ENCODE assay signal across 14 cellular contexts in genomic region chr6:24859608-24860007, GRCh38.
A peak's percentile ranks its signal among the peaks of the same experiment; 100 is the strongest.
DNase-seq lines count a peak whose midpoint lies in the region; ATAC-seq and TF ChIP-seq lines count a peak whose summit lies in the region.
"Had no signal": no experiment of that assay in that cellular context is flagged by ENCODE, and none has a peak within 500 bp of the region (broad histone marks: within the 10 kb centered on the region; RNA-seq: fewer than 3 reads in every experiment).

No MANE protein-coding gene starts in this region.

- H3K36me3 Mint-ChIP-seq in CD4-positive, alpha-beta T cell (ENCODE audit: low read depth), result peaks cover 100% of the 10 kb centered on the region

- CTCF ChIA-PET in CD4-positive, alpha-beta T cell (lab: Charles Lee), result interaction anchor here (0.9 to 6.7 kb wide), 5 partner anchors 12 to 211 kb away, joined by 3 to 95 read pairs (median 3); no protein-coding TSS in a partner anchor
- CTCF ChIA-PET in OCI-LY7 (lab: Charles Lee; ENCODE audit: unreplicated experiment), result interaction anchor here (1.0 kb wide), 1 partner anchor 132 kb away, joined by 3 read pairs; no protein-coding TSS in a partner anchor

- H3K9me3 Mint-ChIP-seq in CD4-positive, alpha-beta T cell, result no peaks in the 10 kb centered on the region

- DNase-seq in CD4-positive, alpha-beta T cell, result no peak
- DNase-seq in OCI-LY7 (ENCODE audit: low spot score), result peak; percentile 28
- peak; percentile 23 for DNase-seq in fibroblast of mammary gland (ENCODE audit: low read depth)
- no peak for DNase-seq in left ventricle myocardium inferior
- DNase-seq in H4 (ENCODE audit: low spot score), result no peak
- DNase-seq in SK-N-DZ (ENCODE audit: low spot score), result no peak
- no peak for DNase-seq in ureter (ENCODE audit: low spot score)
- DNase-seq: NCI-H510A treated with DMSO at 0.1 percent for 48 hours had no signal

- ATAC-seq in CD4-positive, alpha-beta T cell (ENCODE audit: poor library complexity), result no peak
- ATAC-seq: esophagus mucosa, SK-N-SH treated with all-trans-retinoic acid at 6 μM for 48 hours had no signal

- H3K9me3 ChIP-seq in CD4-positive, alpha-beta T cell (ENCODE audit: control insufficient read depth, low read length), result no peaks in the 10 kb centered on the region
- no peaks in the 10 kb centered on the region for H3K9me3 ChIP-seq in OCI-LY7 (ENCODE audit: low read length)
- no peaks in the 10 kb centered on the region for H3K9me3 ChIP-seq in left ventricle myocardium inferior (replicated peaks)
- H3K9me3 ChIP-seq: right atrium auricular region, vagina had no signal

- H3K4me2 ChIP-seq in OCI-LY7 (ENCODE audit: low read length), result peak overlapping the region; percentile 69
- H3K4me2 ChIP-seq: KMS-11 had no signal

- H3K36me3 ChIP-seq in OCI-LY7 (ENCODE audit: insufficient read depth, low read length), result peaks cover 68% of the 10 kb centered on the region
- peaks cover 4% of the 10 kb centered on the region for H3K36me3 ChIP-seq in left ventricle myocardium inferior
- H3K36me3 ChIP-seq: right atrium auricular region had no signal

- POLR2A ChIA-PET in CD4-positive, alpha-beta T cell (lab: Charles Lee), result interaction anchor here (0.7 to 6.1 kb wide), 6 partner anchors 13 to 1138 kb away, joined by 4 to 74 read pairs (median 10); partner anchors contain the start of gene RIPOR2
- POLR2A ChIA-PET in OCI-LY7 (lab: Charles Lee), result interaction anchor here (0.6 to 1.8 kb wide), 5 partner anchors 15 to 169 kb away, joined by 3 to 8 read pairs (median 4); no protein-coding TSS in a partner anchor

- TF ChIP-seq RAD21 in Ishikawa (IDR thresholded peaks at IDR 0.05; ENCODE audit: low read depth), result no peak

- no peaks in the 10 kb centered on the region for H3K27me3 Mint-ChIP-seq in CD4-positive, alpha-beta T cell

- no peaks in the 10 kb centered on the region for H3K9me2 ChIP-seq in OCI-LY7 (ENCODE audit: insufficient read depth, low read length)

- TF ChIP-seq EP300 in Ishikawa (IDR thresholded peaks at IDR 0.05; ENCODE audit: borderline replicate concordance), result no peak

- H4K20me1 ChIP-seq in OCI-LY7 (ENCODE audit: insufficient read depth, low read length), result no peaks in the 10 kb centered on the region

- H3K27ac ChIP-seq in CD4-positive, alpha-beta T cell (ENCODE audit: low read depth, low read length), result peak overlapping the region; percentile 78
- H3K27ac ChIP-seq in OCI-LY7 (ENCODE audit: low read depth, low read length, poor library complexity, severe bottlenecking) (peak overlapping the region; percentile 82), left ventricle myocardium inferior (replicated peaks) (no peak overlapping the region)
- H3K27ac ChIP-seq: KMS-11, right atrium auricular region had no signal

- BruUV-seq in OCI-LY7 (replicated peaks; lab: Mats Ljungman, UMichigan), result no TSS peak

- no peaks in the 10 kb centered on the region for H3K27me3 ChIP-seq in CD4-positive, alpha-beta T cell (ENCODE audit: control insufficient read depth, insufficient read depth, low read length)
- peaks cover 4% of the 10 kb centered on the region for H3K27me3 ChIP-seq in left ventricle myocardium inferior (ENCODE audit: low read depth)
- H3K27me3 ChIP-seq: right atrium auricular region, vagina had no signal

- H2AFZ ChIP-seq in OCI-LY7 (ENCODE audit: low read length), result peak overlapping the region; percentile 7; the same call in 1 of the 2 replicates

- H3K4me3 Mint-ChIP-seq in CD4-positive, alpha-beta T cell, result peak overlapping the region; percentile 51

- peaks cover 90% of the 10 kb centered on the region for H3K4me1 Mint-ChIP-seq in CD4-positive, alpha-beta T cell (ENCODE audit: low read depth)

- H3K4me1 ChIP-seq in OCI-LY7 (ENCODE audit: insufficient read depth, low read length, poor library complexity, severe bottlenecking) (peaks cover 93% of the 10 kb centered on the region), left ventricle myocardium inferior (peaks cover 22% of the 10 kb centered on the region)

- no peak for TF ChIP-seq CTCF in CD4-positive, alpha-beta T cell (IDR thresholded peaks at IDR 0.05)
- TF ChIP-seq CTCF in OCI-LY7 (conservative IDR thresholded peaks at IDR 0.05; ENCODE audit: low read length) (no peak), fibroblast of mammary gland (conservative IDR thresholded peaks at IDR 0.05; ENCODE audit: control insufficient read depth, insufficient read depth, low read depth, low read length) (no peak), left ventricle myocardium inferior (IDR thresholded peaks at IDR 0.05; ENCODE audit: borderline replicate concordance) (no peak)

- intact Hi-C loops in CD4-positive, alpha-beta T cell (cut with DNase I, micrococcal nuclease), result loop anchor here (2.0 to 5.0 kb wide), 2 partner anchors 48 to 73 kb away; no protein-coding TSS in a partner anchor
- intact Hi-C loops in OCI-LY7 (cut with micrococcal nuclease; ENCODE audit: unreplicated experiment), result loop anchor here (5.0 kb wide), 1 partner anchor 278 kb away; no protein-coding TSS in a partner anchor
- intact Hi-C loops in left ventricle myocardium inferior (cut with micrococcal nuclease), result loop anchor here (5.0 kb wide), 2 partner anchors 133 to 213 kb away; no protein-coding TSS in a partner anchor

- H3K4me3 ChIP-seq in OCI-LY7 (ENCODE audit: low read depth, low read length, poor library complexity, severe bottlenecking) (no peak overlapping the region), fibroblast of mammary gland (ENCODE audit: control insufficient read depth, low read depth, low read length) (no peak overlapping the region), left ventricle myocardium inferior (no peak overlapping the region)
- H3K4me3 ChIP-seq: right atrium auricular region, vagina had no signal

- peak overlapping the region; percentile 93 for H3K27ac Mint-ChIP-seq in CD4-positive, alpha-beta T cell

- H3K79me2 ChIP-seq in OCI-LY7 (ENCODE audit: insufficient read depth, low read depth, low read length), result peaks cover 4% of the 10 kb centered on the region; the same call in 1 of the 2 replicates

TF ChIP-seq in Ishikawa, 13 proteins besides CTCF, POLR2A, EP300 and RAD21:
- TF ChIP-seq TAF1 (IDR thresholded peaks at IDR 0.05; ENCODE audit: low read depth), result no peak
- TF ChIP-seq NFIC (IDR thresholded peaks at IDR 0.05), result 0 out of 2 replicates have a peak, but pooled peaks have one; percentile 25
- no peak for TF ChIP-seq TCF12 (IDR thresholded peaks at IDR 0.05; ENCODE audit: low read depth)
- no peak for TF ChIP-seq REST (IDR thresholded peaks at IDR 0.05; ENCODE audit: low read depth)
- no peak for TF ChIP-seq TEAD4 (IDR thresholded peaks at IDR 0.05)
- TF ChIP-seq CREB1 (IDR thresholded peaks at IDR 0.05; ENCODE audit: low read depth), result no peak
- peak; percentile 80 for TF ChIP-seq CEBPB (IDR thresholded peaks at IDR 0.05)
- TF ChIP-seq USF1 (IDR thresholded peaks at IDR 0.05), result no peak
- TF ChIP-seq YY1 (IDR thresholded peaks at IDR 0.05; ENCODE audit: low read depth), result no peak
- TF ChIP-seq MAX (IDR thresholded peaks at IDR 0.05), result no peak
- no peak for TF ChIP-seq ZBTB7A (IDR thresholded peaks at IDR 0.05; ENCODE audit: low read depth)

Comparison
In these comparisons a context has a peak if more than half of its experiments do, and no peak if none do; other contexts are left out.
1. DNase-seq: peak in OCI-LY7 (single experiment) and fibroblast of mammary gland (single experiment); none in CD4-positive, alpha-beta T cell (0 of 10), left ventricle myocardium inferior (single experiment), H4 (single experiment), SK-N-DZ (single experiment) and ureter (single experiment).